In the genomic region with DNA sequence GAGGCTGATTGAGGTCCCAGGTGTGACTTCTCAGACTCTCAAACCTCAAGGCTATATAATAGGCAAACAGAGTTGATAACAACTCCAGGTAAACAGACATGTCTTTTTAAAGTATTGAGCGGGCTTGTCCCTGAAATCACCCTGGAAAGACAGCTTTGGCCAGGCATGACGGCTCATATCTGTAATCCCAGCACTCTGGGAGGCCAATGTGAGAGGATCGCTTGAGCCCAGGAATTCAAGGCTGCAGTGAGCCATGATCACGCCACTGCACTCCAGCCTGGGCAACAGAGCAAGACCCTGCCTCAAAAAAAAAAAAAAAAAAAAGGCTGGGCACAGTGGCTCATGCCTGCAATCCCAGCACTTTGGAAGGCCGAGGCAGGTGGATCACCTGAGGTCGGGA, we compare ENCODE assay signal across 1 cellular context.
TF ChIP-seq lines count a peak whose summit lies in the region.

No MANE protein-coding gene starts in this region.

TF ChIP-seq in HepG2, 621 proteins besides CTCF, POLR2A, EP300 and RAD21:
- TF ChIP-seq ZNF121 (CRISPR knock-in tag; IDR thresholded peaks at IDR 0.05) = peak; percentile 79
- TF ChIP-seq, protein P1, sequence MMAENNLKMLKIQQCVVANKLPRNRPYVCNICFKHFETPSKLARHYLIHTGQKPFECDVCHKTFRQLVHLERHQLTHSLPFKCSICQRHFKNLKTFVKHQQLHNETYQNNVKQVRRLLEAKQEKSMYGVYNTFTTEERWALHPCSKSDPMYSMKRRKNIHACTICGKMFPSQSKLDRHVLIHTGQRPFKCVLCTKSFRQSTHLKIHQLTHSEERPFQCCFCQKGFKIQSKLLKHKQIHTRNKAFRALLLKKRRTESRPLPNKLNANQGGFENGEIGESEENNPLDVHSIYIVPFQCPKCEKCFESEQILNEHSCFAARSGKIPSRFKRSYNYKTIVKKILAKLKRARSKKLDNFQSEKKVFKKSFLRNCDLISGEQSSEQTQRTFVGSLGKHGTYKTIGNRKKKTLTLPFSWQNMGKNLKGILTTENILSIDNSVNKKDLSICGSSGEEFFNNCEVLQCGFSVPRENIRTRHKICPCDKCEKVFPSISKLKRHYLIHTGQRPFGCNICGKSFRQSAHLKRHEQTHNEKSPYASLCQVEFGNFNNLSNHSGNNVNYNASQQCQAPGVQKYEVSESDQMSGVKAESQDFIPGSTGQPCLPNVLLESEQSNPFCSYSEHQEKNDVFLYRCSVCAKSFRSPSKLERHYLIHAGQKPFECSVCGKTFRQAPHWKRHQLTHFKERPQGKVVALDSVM (CRISPR knock-in tag; IDR thresholded peaks at IDR 0.05) = peak; percentile 38; the same call in 1 of the 2 replicates
